In genomic region chr3:30042274-30042859, GRCh38 we compare ENCODE assay signal across 8 cellular contexts.
DNase-seq lines count a peak whose midpoint lies in the region; ATAC-seq and TF ChIP-seq lines count a peak whose summit lies in the region.

No MANE protein-coding gene starts in this region.

- H4K20me1 ChIP-seq in HCT116 (ENCODE audit: insufficient read depth): no peaks in the 10 kb centered on the region

- ATAC-seq in HCT116 (peak; percentile 84), lower lobe of right lung (peak; percentile 51 to 80)

- no peak overlapping the region for H3K4me2 ChIP-seq in HCT116 (ENCODE audit: low read length)

- H3K27ac ChIP-seq in HCT116 (ENCODE audit: low read depth, low read length) (no peak overlapping the region), lower lobe of right lung (no peak overlapping the region)

- H3K9ac ChIP-seq in HCT116 (ENCODE audit: low read length): no peak overlapping the region

- RAD21 ChIA-PET in HCT116 (lab: Charles Lee; ENCODE audit: low non-redundant PET in 1 of 2, low total read pairs in 2 of 2, uncharacterized antibody in 2 of 2, unreplicated experiment in 2 of 2): interaction anchor here (0.7 to 2.3 kb wide), 7 partner anchors 39 to 709 kb away, joined by 3 to 29 read pairs (median 5); no protein-coding TSS in a partner anchor

- peak; percentile 93 for TF ChIP-seq RAD21 in HCT116 (IDR thresholded peaks at IDR 0.05; ENCODE audit: low read depth)

- CTCF ChIA-PET in HCT116 (lab: Charles Lee): interaction anchor here (0.7 to 4.2 kb wide), 30 partner anchors 9 to 728 kb away, joined by 3 to 111 read pairs (median 4); no protein-coding TSS in a partner anchor

- H3K36me3 ChIP-seq in HCT116 (ENCODE audit: control insufficient read depth in 1 of 2, insufficient read depth in 2 of 2, low read length in 2 of 2): no peaks in the 10 kb centered on the region
- no peaks in the 10 kb centered on the region for H3K36me3 ChIP-seq in lower lobe of right lung

- no peaks in the 10 kb centered on the region for H3K9me2 ChIP-seq in HCT116 (ENCODE audit: insufficient read depth)

- TF ChIP-seq CTCF in HCT116 (IDR thresholded peaks at IDR 0.05 in 2 of 3, conservative IDR thresholded peaks at IDR 0.05 in 1 of 3; ENCODE audit: borderline replicate concordance in 1 of 3, insufficient read depth in 1 of 3, low read depth in 2 of 3, low read length in 2 of 3) (peak; percentile 60 to 83 (median 79)), lower lobe of right lung (IDR thresholded peaks at IDR 0.05) (peak; percentile 75)

- no peaks in the 10 kb centered on the region for H3K27me3 ChIP-seq in HCT116 (ENCODE audit: insufficient read depth, low read length)
- no peaks in the 10 kb centered on the region for H3K27me3 ChIP-seq in lower lobe of right lung (ENCODE audit: low read depth)

- DNase-seq in DMS 273 treated with DMSO at 0.1 percent for 48 hours (lab: John Stamatoyannopoulos, UW) (peak; percentile 1), HCT116 (ENCODE audit: low read depth, low spot score) (peak; percentile 76), NCI-H2196 treated with DMSO at 0.1 percent for 48 hours (lab: John Stamatoyannopoulos, UW; ENCODE audit: unreplicated experiment) (peak; percentile 0), dedifferentiated amniotic fluid mesenchymal stem cell (ENCODE audit: extremely low spot score) (peak; percentile 85), lower lobe of right lung (no peak), mesenteric fat pad (ENCODE audit: low spot score) (no peak)
- peak; percentile 54 to 63 for DNase-seq in activated CD4-positive, alpha-beta T cell treated with anti-CD3 and anti-CD28 coated beads for 4 hours
- DNase-seq in stimulated activated CD8-positive, alpha-beta memory T cell treated with anti-CD3 and anti-CD28 coated beads, Interleukin-15, amount 100 ng/mL, for 1 hour (ENCODE audit: low read depth): peak; percentile 42

- peak overlapping the region; percentile 87 for H2AFZ ChIP-seq in HCT116 (ENCODE audit: low read depth, low read length, poor library complexity, severe bottlenecking)

- intact Hi-C loops in HCT116 (cut with micrococcal nuclease): loop anchor here (1.0 to 10.0 kb wide), 4 partner anchors 157 to 706 kb away; no protein-coding TSS in a partner anchor
- intact Hi-C loops in lower lobe of right lung (cut with DNase I): no loop called here

- H3K9me3 ChIP-seq in HCT116 (ENCODE audit: control insufficient read depth in 1 of 2, insufficient read depth in 1 of 2, low read depth in 1 of 2, low read length in 2 of 2): no peaks in the 10 kb centered on the region
- no peaks in the 10 kb centered on the region for H3K9me3 ChIP-seq in lower lobe of right lung

- TF ChIP-seq POLR2A in HCT116 (IDR thresholded peaks at IDR 0.05; ENCODE audit: borderline replicate concordance, extremely low read depth, insufficient read depth, insufficient read length): no peak

- H3K4me3 ChIP-seq in HCT116 (replicated peaks in 1 of 2; ENCODE audit: low read depth in 1 of 2, low read length in 2 of 2): no peak overlapping the region
- no peak overlapping the region for H3K4me3 ChIP-seq in lower lobe of right lung

- no TSS peak for BruUV-seq in HCT116 (replicated peaks; lab: Mats Ljungman, UMichigan)

- H3K4me1 ChIP-seq in HCT116 (ENCODE audit: control insufficient read depth in 1 of 2, insufficient read depth in 2 of 2, low read length in 2 of 2) (no peaks in the 10 kb centered on the region), lower lobe of right lung (peaks cover 14% of the 10 kb centered on the region)

- POLR2A ChIA-PET in HCT116 (lab: Charles Lee): interaction anchor here (0.8 kb wide), 1 partner anchor 709 kb away, joined by 3 read pairs; no protein-coding TSS in a partner anchor

- H3K79me2 ChIP-seq in HCT116 (ENCODE audit: insufficient read depth, low read length): no peaks in the 10 kb centered on the region

TF ChIP-seq in HCT116, 20 proteins besides CTCF, POLR2A, EP300 and RAD21:
- TF ChIP-seq CBX3 (IDR thresholded peaks at IDR 0.05; ENCODE audit: low read depth) (no peak), ZFX (IDR thresholded peaks at IDR 0.05) (no peak), SRF (IDR thresholded peaks at IDR 0.05; ENCODE audit: low read depth) (no peak), ATF3 (IDR thresholded peaks at IDR 0.05) (no peak), CEBPB (IDR thresholded peaks at IDR 0.05; ENCODE audit: low read depth) (no peak), POLR2AphosphoS5 (IDR thresholded peaks at IDR 0.05; ENCODE audit: low read depth, low read length) (no peak), ELF1 (IDR thresholded peaks at IDR 0.05; ENCODE audit: borderline replicate concordance, low read depth) (no peak), MAX (IDR thresholded peaks at IDR 0.05) (no peak), SIN3A (IDR thresholded peaks at IDR 0.05; ENCODE audit: low read depth) (no peak), ZNF274 (IDR thresholded peaks at IDR 0.05; ENCODE audit: low read depth, low read length) (no peak), FOSL1 (IDR thresholded peaks at IDR 0.05; ENCODE audit: low read depth) (no peak), EZH2phosphoT487 (IDR thresholded peaks at IDR 0.05; ENCODE audit: borderline replicate concordance) (no peak)

Comparison
In these comparisons a context has a peak if more than half of its experiments do, and no peak if none do; other contexts are left out.
1. DNase-seq: peak in DMS 273 treated with DMSO at 0.1 percent for 48 hours (single experiment), HCT116 (single experiment), NCI-H2196 treated with DMSO at 0.1 percent for 48 hours (single experiment), activated CD4-positive, alpha-beta T cell treated with anti-CD3 and anti-CD28 coated beads for 4 hours (2 of 2), dedifferentiated amniotic fluid mesenchymal stem cell (single experiment) and stimulated activated CD8-positive, alpha-beta memory T cell treated with anti-CD3 and anti-CD28 coated beads, Interleukin-15, amount 100 ng/mL, for 1 hour (single experiment); none in lower lobe of right lung (single experiment) and mesenteric fat pad (single experiment).